In genomic region chr6:109793793-109794192, GRCh38 we compare ENCODE assay signal across 8 cellular contexts.
DNase-seq lines count a peak whose midpoint lies in the region; ATAC-seq lines count a peak whose summit lies in the region.

No MANE protein-coding gene starts in this region.

- peaks cover 5% of the 10 kb centered on the region for H3K4me1 Mint-ChIP-seq in activated naive CD4-positive, alpha-beta T cell treated with anti-CD3 and anti-CD28 coated beads for 36 hours (ENCODE audit: low read depth)

- ATAC-seq in esophagus mucosa (peak; percentile 99), GM21360 (IDR thresholded peaks at IDR 0.05; ENCODE audit: unreplicated experiment) (no peak)

- H3K9me3 Mint-ChIP-seq in activated naive CD4-positive, alpha-beta T cell treated with anti-CD3 and anti-CD28 coated beads for 36 hours, result no peaks in the 10 kb centered on the region

- no peaks in the 10 kb centered on the region for H3K27me3 Mint-ChIP-seq in activated naive CD4-positive, alpha-beta T cell treated with anti-CD3 and anti-CD28 coated beads for 36 hours (ENCODE audit: low read depth)

- CTCF ChIA-PET in activated naive CD4-positive, alpha-beta T cell treated with anti-CD3 and anti-CD28 coated beads for 36 hours (lab: Charles Lee), result interaction anchor here (0.6 kb wide), 1 partner anchor 1128 kb away, joined by 4 read pairs; no protein-coding TSS in a partner anchor

- no peak overlapping the region for H3K4me3 Mint-ChIP-seq in activated naive CD4-positive, alpha-beta T cell treated with anti-CD3 and anti-CD28 coated beads for 36 hours

- intact Hi-C loops in activated naive CD4-positive, alpha-beta T cell treated with anti-CD3 and anti-CD28 coated beads for 36 hours (cut with micrococcal nuclease), result loop anchor here (2.0 kb wide), 1 partner anchor 247 kb away; no protein-coding TSS in a partner anchor

- peaks cover 12% of the 10 kb centered on the region for H3K36me3 Mint-ChIP-seq in activated naive CD4-positive, alpha-beta T cell treated with anti-CD3 and anti-CD28 coated beads for 36 hours (ENCODE audit: low read depth)

- peak; percentile 56 for DNase-seq in activated naive CD4-positive, alpha-beta T cell treated with anti-CD3 and anti-CD28 coated beads for 36 hours
- DNase-seq in activated naive CD4-positive, alpha-beta T cell treated with anti-CD3 and anti-CD28 coated beads, Interleukin-2, amount 50 U/mL, for 16 hours, result no peak
- DNase-seq in RKO (ENCODE audit: low spot score) (peak; percentile 96), pons (ENCODE audit: low spot score) (peak; percentile 58), COLO668 (lab: John Stamatoyannopoulos, UW; ENCODE audit: unreplicated experiment) (no peak)
- DNase-seq in stimulated activated naive CD4-positive, alpha-beta T cell (lab: John Stamatoyannopoulos, UW), result no peak

- peak overlapping the region; percentile 65 for H3K27ac Mint-ChIP-seq in activated naive CD4-positive, alpha-beta T cell treated with anti-CD3 and anti-CD28 coated beads for 36 hours

Comparison
In these comparisons a context has a peak if more than half of its experiments do, and no peak if none do; other contexts are left out.
1. DNase-seq: peak in activated naive CD4-positive, alpha-beta T cell treated with anti-CD3 and anti-CD28 coated beads for 36 hours (single experiment), RKO (single experiment) and pons (single experiment); none in activated naive CD4-positive, alpha-beta T cell treated with anti-CD3 and anti-CD28 coated beads, Interleukin-2, amount 50 U/mL, for 16 hours (single experiment), COLO668 (single experiment) and stimulated activated naive CD4-positive, alpha-beta T cell (0 of 6).